ENCODE assay signal across 11 cellular contexts in the genomic region with DNA sequence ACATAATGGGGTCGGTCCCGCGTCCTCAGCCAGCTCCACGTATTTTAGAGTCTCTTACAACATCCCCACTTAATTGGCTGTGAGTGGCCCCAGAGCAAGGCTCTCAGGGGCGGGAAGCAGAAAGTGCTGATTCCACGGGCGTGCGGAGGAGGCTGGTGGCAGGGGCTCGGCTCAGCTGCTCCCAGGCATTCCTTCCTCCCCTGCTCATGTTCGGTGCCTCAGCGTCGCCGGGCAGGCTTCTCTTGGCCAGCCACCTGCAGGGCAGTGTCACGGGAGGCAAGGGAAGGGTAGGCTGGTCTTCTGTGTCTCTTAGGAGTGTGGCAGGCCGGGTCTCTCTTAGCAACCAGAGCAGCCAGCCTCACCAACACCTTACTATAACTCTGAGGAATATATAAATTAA. TPM values are rescaled to one million over a fixed set of nuclear protein-coding genes. Genes with fewer than 3 reads are reported as not detected.
A peak's percentile ranks its signal among the peaks of the same experiment; 100 is the strongest.
DNase-seq lines count a peak whose midpoint lies in the region; ATAC-seq and TF ChIP-seq lines count a peak whose summit lies in the region.
"Had no signal": no experiment of that assay in that cellular context is flagged by ENCODE, and none has a peak within 500 bp of the region (broad histone marks: within the 10 kb centered on the region; RNA-seq: fewer than 3 reads in every experiment).

No MANE protein-coding gene starts in this region.

- H3K4me3 ChIP-seq in fibroblast of lung (replicated peaks in 1 of 4; ENCODE audit: control extremely low read depth in 1 of 4, insufficient read depth in 1 of 4, low read depth in 3 of 4, low read length in 4 of 4) (peak overlapping the region in 1 of 4 experiments; percentile 29), upper lobe of right lung (peak overlapping the region; percentile 44)
- H3K4me3 ChIP-seq: A549 had no signal

- H3K27ac ChIP-seq in fibroblast of lung (ENCODE audit: insufficient read depth, low read length) (peak overlapping the region; percentile 76), upper lobe of right lung (peak overlapping the region; percentile 84)

- TF ChIP-seq CTCF in fibroblast of lung (conservative IDR thresholded peaks at IDR 0.05 in 1 of 2, IDR thresholded peaks at IDR 0.05 in 1 of 2; ENCODE audit: low read depth in 1 of 2, low read length in 2 of 2) = no peak
- TF ChIP-seq CTCF in upper lobe of right lung (IDR thresholded peaks at IDR 0.05) = no peak

- intact Hi-C loops in upper lobe of right lung (cut with DNase I) = no loop called here

- peak overlapping the region; percentile 82 for H3K4me2 ChIP-seq in fibroblast of lung (ENCODE audit: extremely low read depth, insufficient read depth, low read length)

- DNase-seq in NCI-H1436 (lab: John Stamatoyannopoulos, UW) (peak; percentile 3), NCI-H1436 treated with DMSO at 0.1 percent for 48 hours (lab: John Stamatoyannopoulos, UW) (no peak), fibroblast of lung (ENCODE audit: low read depth in 2 of 2) (peak; percentile 51 to 68), myocyte (ENCODE audit: low read depth) (peak; percentile 81), upper lobe of right lung (peak; percentile 73), RKO (ENCODE audit: low spot score) (no peak), GDM1 (lab: John Stamatoyannopoulos, UW) (no peak)
- DNase-seq: naive B cell, NCI-H2081 had no signal

- no peak overlapping the region for H3K9ac ChIP-seq in fibroblast of lung (ENCODE audit: insufficient read depth, low read length)

- no peaks in the 10 kb centered on the region for H4K20me1 ChIP-seq in fibroblast of lung (ENCODE audit: control insufficient read depth, extremely low read depth, insufficient read depth, low read length)

- peak; percentile 57 for ATAC-seq in upper lobe of right lung
- no peak for ATAC-seq in GM18511 (IDR thresholded peaks at IDR 0.05; ENCODE audit: unreplicated experiment)

- H3K36me3 ChIP-seq in fibroblast of lung (ENCODE audit: control insufficient read depth, insufficient read depth, low read length) = peaks cover 1% of the 10 kb centered on the region
- peaks cover 5% of the 10 kb centered on the region for H3K36me3 ChIP-seq in upper lobe of right lung

- H3K9me3 ChIP-seq in fibroblast of lung (ENCODE audit: control insufficient read depth, insufficient read depth, low read depth, low read length) (no peaks in the 10 kb centered on the region), upper lobe of right lung (no peaks in the 10 kb centered on the region)
- H3K9me3 ChIP-seq: A549 had no signal

- H3K79me2 ChIP-seq in fibroblast of lung (ENCODE audit: control insufficient read depth, insufficient read depth, low read length) = no peaks in the 10 kb centered on the region

- H3K27me3 ChIP-seq in fibroblast of lung (ENCODE audit: control insufficient read depth, insufficient read depth, low read length) (no peaks in the 10 kb centered on the region), upper lobe of right lung (no peaks in the 10 kb centered on the region)

- H3K4me1 ChIP-seq in fibroblast of lung (ENCODE audit: control insufficient read depth, extremely low read depth, insufficient read depth, low read length) (peaks cover 21% of the 10 kb centered on the region), upper lobe of right lung (peaks cover 58% of the 10 kb centered on the region)

- H2AFZ ChIP-seq in fibroblast of lung (ENCODE audit: low read length) = no peak overlapping the region

RNA-seq across cellular contexts. Expression of a gene that starts 33.8 kb away (rescaled TPM):
- total RNA-seq in fibroblast of lung = 9.2 and 13.7 TPM in 2 replicates
- polyA plus RNA-seq in fibroblast of lung = 5.9 and 8.4 TPM in 2 replicates
- polyA plus RNA-seq in fibroblast of lung (2012) = 7.4 and 10.5 TPM in 2 replicates
- polyA minus RNA-seq in fibroblast of lung (ENCODE audit: low replicate concordance) = 8.6 and 12.3 TPM in 2 replicates
- total RNA-seq in myocyte = 0.19 and 0.88 TPM in 2 replicates
- 0.35 TPM for polyA plus RNA-seq in myocyte (2012)
- 36.7 TPM for total RNA-seq in upper lobe of right lung

RNA-seq across cellular contexts. Expression of a gene that starts 53.5 kb away (rescaled TPM):
- total RNA-seq in fibroblast of lung = 95.0 and 97.8 TPM in 2 replicates
- polyA plus RNA-seq in fibroblast of lung = 53.6 and 59.4 TPM in 2 replicates
- polyA plus RNA-seq in fibroblast of lung (2012) = 42.4 and 43.4 TPM in 2 replicates
- 174 and 189 TPM in 2 replicates for polyA minus RNA-seq in fibroblast of lung (ENCODE audit: low replicate concordance)
- 69.3 and 75.2 TPM in 2 replicates for total RNA-seq in myocyte
- polyA plus RNA-seq in myocyte (2012) = 45.0 TPM
- 73.3 TPM for total RNA-seq in upper lobe of right lung

RNA-seq across cellular contexts. Expression of a gene that starts 53.8 kb away (rescaled TPM):
- 7.2 and 9.9 TPM in 2 replicates for total RNA-seq in fibroblast of lung
- 4.0 and 4.9 TPM in 2 replicates for polyA plus RNA-seq in fibroblast of lung
- polyA plus RNA-seq in fibroblast of lung (2012) = 4.5 and 5.0 TPM in 2 replicates
- 14.0 and 34.5 TPM in 2 replicates for polyA minus RNA-seq in fibroblast of lung (ENCODE audit: low replicate concordance)
- total RNA-seq in myocyte = 10.2 and 12.1 TPM in 2 replicates
- polyA plus RNA-seq in myocyte (2012) = 6.3 TPM
- total RNA-seq in upper lobe of right lung = 4.6 TPM

Comparison
In these comparisons a context has a peak if more than half of its experiments do, and no peak if none do; other contexts are left out.
1. DNase-seq: peak in NCI-H1436 (single experiment), fibroblast of lung (2 of 2), myocyte (single experiment) and upper lobe of right lung (single experiment); none in NCI-H1436 treated with DMSO at 0.1 percent for 48 hours (single experiment), RKO (single experiment) and GDM1 (single experiment).